Comparison of ENCODE assay signal across 8 cellular contexts in the genomic region with DNA sequence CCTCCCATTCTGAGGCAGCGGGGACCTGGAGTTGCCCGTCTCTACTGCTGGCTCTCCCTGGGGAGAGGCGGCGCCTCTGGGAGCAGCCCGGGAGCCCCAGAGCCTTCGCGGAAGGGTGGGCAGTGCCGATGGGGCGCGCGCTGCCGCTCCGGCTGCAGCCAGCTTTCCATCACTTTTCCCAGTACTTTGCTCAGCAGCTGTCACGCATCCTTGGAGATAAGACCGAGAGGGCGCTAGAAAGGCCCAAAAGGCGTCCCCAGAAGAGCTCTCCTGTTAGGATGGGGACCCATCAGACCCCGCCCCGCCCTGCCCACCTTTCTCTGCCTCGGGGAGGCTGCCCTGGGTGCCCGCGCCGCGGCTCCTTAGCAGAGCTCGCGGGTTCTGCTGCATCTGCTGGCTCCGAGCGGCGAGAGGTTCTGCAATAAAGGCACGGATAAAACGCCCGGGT. TPM values are rescaled to one million over a fixed set of nuclear protein-coding genes. Genes with fewer than 3 reads are reported as not detected.
A peak's percentile ranks its signal among the peaks of the same experiment; 100 is the strongest.
DNase-seq lines count a peak whose midpoint lies in the region; TF ChIP-seq lines count a peak whose summit lies in the region.

No MANE protein-coding gene starts in this region.

- peaks cover 39% of the 10 kb centered on the region for H3K27me3 ChIP-seq in iPS-18a (ENCODE audit: control insufficient read depth, insufficient read depth, low read length)
- peaks cover 23 to 35% (median 30%) of the 10 kb centered on the region in 3 donors for H3K27me3 ChIP-seq in skeletal muscle tissue (ENCODE audit: control insufficient read depth in 3 of 3, insufficient read depth in 3 of 3, low read length in 3 of 3)

- H3K9me3 ChIP-seq in iPS-18a (ENCODE audit: control insufficient read depth, low read depth, low read length) = no peaks in the 10 kb centered on the region
- no peaks in the 10 kb centered on the region for H3K9me3 ChIP-seq in skeletal muscle tissue (ENCODE audit: control insufficient read depth in 3 of 3, low read length in 3 of 3)

- in situ Hi-C loops in astrocyte of the spinal cord (cut with HindIII; ENCODE audit: low sequenced_read_pairs) = no loop called here

- no peak for DNase-seq in T-helper 1 cell
- peak; percentile 60 for DNase-seq in NCI-H2171 (lab: John Stamatoyannopoulos, UW)
- peak; percentile 18 for DNase-seq in astrocyte of the spinal cord (ENCODE audit: low read depth, low spot score)
- no peak for DNase-seq in HCEC 1CT
- DNase-seq in KG1 (lab: John Stamatoyannopoulos, UW) = no peak

- TF ChIP-seq CTCF in astrocyte of the spinal cord (IDR thresholded peaks at IDR 0.05; ENCODE audit: low read depth, low read length) = no peak

- H3K36me3 ChIP-seq in iPS-18a (ENCODE audit: control insufficient read depth, low read depth, low read length) (no peaks in the 10 kb centered on the region), skeletal muscle tissue (ENCODE audit: control insufficient read depth in 3 of 3, insufficient read depth in 3 of 3, low read length in 3 of 3) (no peaks in the 10 kb centered on the region)

- peak overlapping the region; percentile 56 for H3K4me3 ChIP-seq in astrocyte of the spinal cord (ENCODE audit: low read depth, low read length)
- peak overlapping the region; percentile 61 for H3K4me3 ChIP-seq in iPS-18a (ENCODE audit: low read length)
- peak overlapping the region; percentile 37 to 50 (median 47) for H3K4me3 ChIP-seq in skeletal muscle tissue (ENCODE audit: low read length in 3 of 3)

- H3K4me3 Mint-ChIP-seq in T-helper 1 cell treated with Interleukin-12 subunit alpha and Interleukin-12 subunit beta and Interleukin-4 antibody, amounts not matched to agents 30 μg/mL and 1 μg/mL, for 36 hours = peak overlapping the region; percentile 48

- peaks cover 3% of the 10 kb centered on the region for H3K4me1 Mint-ChIP-seq in T-helper 1 cell treated with Interleukin-12 subunit alpha and Interleukin-12 subunit beta and Interleukin-4 antibody, amounts not matched to agents 30 μg/mL and 1 μg/mL, for 36 hours (ENCODE audit: low read depth)

- no peaks in the 10 kb centered on the region for H3K9me3 Mint-ChIP-seq in T-helper 1 cell treated with Interleukin-12 subunit alpha and Interleukin-12 subunit beta and Interleukin-4 antibody, amounts not matched to agents 30 μg/mL and 1 μg/mL, for 36 hours

- no peak overlapping the region for H3K9ac ChIP-seq in iPS-18a (ENCODE audit: low read length)
- H3K9ac ChIP-seq in skeletal muscle tissue (ENCODE audit: low read depth in 1 of 3, low read length in 3 of 3) = no peak overlapping the region

- H3K4me1 ChIP-seq in iPS-18a (ENCODE audit: control insufficient read depth, low read depth, low read length) (peaks cover 6% of the 10 kb centered on the region), skeletal muscle tissue (ENCODE audit: control insufficient read depth in 3 of 3, insufficient read depth in 3 of 3, low read length in 3 of 3) (peaks cover 9 to 18% (median 9%) of the 10 kb centered on the region in 3 donors)

- H3K36me3 Mint-ChIP-seq in T-helper 1 cell treated with Interleukin-12 subunit alpha and Interleukin-12 subunit beta and Interleukin-4 antibody, amounts not matched to agents 30 μg/mL and 1 μg/mL, for 36 hours (ENCODE audit: low read depth) = no peaks in the 10 kb centered on the region

- no peak overlapping the region for H3K27ac ChIP-seq in iPS-18a (ENCODE audit: low read length)
- H3K27ac ChIP-seq in skeletal muscle tissue (ENCODE audit: low read depth, low read length) = no peak overlapping the region

- no peak overlapping the region for H3K27ac Mint-ChIP-seq in T-helper 1 cell treated with Interleukin-12 subunit alpha and Interleukin-12 subunit beta and Interleukin-4 antibody, amounts not matched to agents 30 μg/mL and 1 μg/mL, for 36 hours

- peaks cover 78% of the 10 kb centered on the region for H3K27me3 Mint-ChIP-seq in T-helper 1 cell treated with Interleukin-12 subunit alpha and Interleukin-12 subunit beta and Interleukin-4 antibody, amounts not matched to agents 30 μg/mL and 1 μg/mL, for 36 hours (ENCODE audit: low read depth)

RNA-seq across cellular contexts. Expression of a gene that starts 0.5 kb away (rescaled TPM):
- total RNA-seq in skeletal muscle tissue = 0.52 TPM

Comparison
In these comparisons a context has a peak if more than half of its experiments do, and no peak if none do; other contexts are left out.
1. DNase-seq: peak in NCI-H2171 (single experiment) and astrocyte of the spinal cord (single experiment); none in T-helper 1 cell (0 of 5), HCEC 1CT (single experiment) and KG1 (single experiment).
2. Peak in every context shown above with its lines, with median percentiles within 50 percentile points of each other: H3K4me3 ChIP-seq.